Comparison of ENCODE assay signal across 8 cellular contexts in the genomic region with DNA sequence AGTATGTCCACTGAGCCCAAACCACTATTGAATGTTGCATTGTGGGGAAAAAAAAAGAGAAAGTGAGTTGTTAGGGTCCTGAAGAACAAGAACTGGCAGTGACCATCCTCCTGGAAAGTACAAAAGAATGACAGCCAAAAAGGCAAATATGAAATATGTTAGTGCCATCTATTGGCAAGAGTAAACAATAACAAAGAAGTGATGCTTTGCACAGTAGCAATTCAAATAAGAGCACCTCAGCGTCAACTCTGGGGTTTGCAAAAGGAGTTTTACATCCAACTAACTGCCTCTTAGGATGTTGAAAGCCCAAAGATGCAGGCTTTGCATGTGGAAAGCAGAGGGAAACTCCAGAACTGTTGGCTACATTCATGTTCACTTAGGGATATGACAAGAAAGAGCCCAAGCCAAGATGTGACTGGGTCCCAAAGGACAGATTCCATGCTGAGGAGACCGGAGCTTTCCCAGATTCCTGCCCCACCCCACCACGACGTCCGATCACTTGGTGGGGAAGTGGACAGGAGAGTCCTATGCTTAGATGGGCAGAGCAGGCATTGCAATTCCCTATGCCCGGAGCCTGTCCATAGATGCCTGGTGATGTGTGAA. TPM values are rescaled to one million over a fixed set of nuclear protein-coding genes. Genes with fewer than 3 reads are reported as not detected.
DNase-seq lines count a peak whose midpoint lies in the region; ATAC-seq, FAIRE-seq and TF ChIP-seq lines count a peak whose summit lies in the region.

No MANE protein-coding gene starts in this region.

- POLR2A ChIA-PET in HepG2 (lab: Yijun Ruan, JAX), result no interaction called here

- H3K4me1 ChIP-seq in HepG2 (ENCODE audit: insufficient read depth, low read length), result no peaks in the 10 kb centered on the region

- H4K20me1 ChIP-seq in HepG2 (ENCODE audit: insufficient read depth, low read length), result no peaks in the 10 kb centered on the region

- BruUV-seq in HepG2 (replicated peaks; lab: Mats Ljungman, UMichigan), result no TSS peak

- no peaks in the 10 kb centered on the region for H3K36me3 ChIP-seq in HepG2 (replicated peaks in 1 of 2; ENCODE audit: control insufficient read depth in 1 of 2, insufficient read depth in 2 of 2, low read length in 2 of 2)

- peak; percentile 48 for DNase-seq in AG20443 (ENCODE audit: low spot score)
- peak; percentile 51 for DNase-seq in GM10266 (ENCODE audit: extremely low spot score)
- DNase-seq in HepG2 (ENCODE audit: low spot score), result no peak
- DNase-seq in GM19240 (ENCODE audit: insufficient read length, low spot score), result no peak

- FAIRE-seq in HepG2 (lab: Jason Lieb, UNC), result no peak

- no peak for TF ChIP-seq RAD21 in HepG2 (CRISPR knock-in tag; IDR thresholded peaks at IDR 0.05)

- H3K4me2 ChIP-seq in HepG2 (ENCODE audit: low read depth, low read length), result no peak overlapping the region

- WGBS in HepG2 (ENCODE audit: low lambda C conversion rate), result 31% methylated on average over 6 of the region's 6 CpGs

- H3K9me3 ChIP-seq in HepG2 (ENCODE audit: low read length), result no peaks in the 10 kb centered on the region

- H3K9ac ChIP-seq in HepG2 (ENCODE audit: insufficient read depth, low read depth, low read length), result no peak overlapping the region

- CTCF ChIA-PET in HepG2 (lab: Yijun Ruan, JAX; ENCODE audit: low intra/inter-chr PET ratio, low total read pairs), result no interaction called here

- peak overlapping the region; percentile 1 for H3K4me3 Mint-ChIP-seq in T-helper 1 cell treated with Interleukin-12 subunit alpha and Interleukin-12 subunit beta and Interleukin-4 antibody, amounts not matched to agents 30 μg/mL and 1 μg/mL, for 36 hours

- peaks cover 31% of the 10 kb centered on the region for H3K36me3 Mint-ChIP-seq in T-helper 1 cell treated with Interleukin-12 subunit alpha and Interleukin-12 subunit beta and Interleukin-4 antibody, amounts not matched to agents 30 μg/mL and 1 μg/mL, for 36 hours (ENCODE audit: low read depth)

- in situ Hi-C loops in HepG2 (cut with HindIII; ENCODE audit: extremely low pct_ligation_motif_present, low pct_unique_long_range_greater_than_20kb), result no loop called here

- TF ChIP-seq POLR2A in HepG2 (IDR thresholded peaks at IDR 0.05; ENCODE audit: insufficient read depth in 1 of 2, low read depth in 2 of 2, low read length in 2 of 2), result no peak

- H3K27me3 Mint-ChIP-seq in T-helper 1 cell treated with Interleukin-12 subunit alpha and Interleukin-12 subunit beta and Interleukin-4 antibody, amounts not matched to agents 30 μg/mL and 1 μg/mL, for 36 hours (ENCODE audit: low read depth), result no peaks in the 10 kb centered on the region

- H3K4me3 ChIP-seq in HepG2 (replicated peaks in 1 of 3; ENCODE audit: insufficient read depth in 1 of 3, low read depth in 2 of 3, low read length in 3 of 3), result no peak overlapping the region

- H3K79me2 ChIP-seq in HepG2 (ENCODE audit: insufficient read depth, low read length), result no peaks in the 10 kb centered on the region

- TF ChIP-seq EP300 in HepG2 (IDR thresholded peaks at IDR 0.05; ENCODE audit: low read depth in 2 of 2, low read length in 2 of 2), result no peak
- no peak for TF ChIP-seq EP300 in HepG2 (CRISPR knock-in tag; IDR thresholded peaks at IDR 0.05; ENCODE audit: borderline replicate concordance)

- no peaks in the 10 kb centered on the region for H3K9me3 Mint-ChIP-seq in T-helper 1 cell treated with Interleukin-12 subunit alpha and Interleukin-12 subunit beta and Interleukin-4 antibody, amounts not matched to agents 30 μg/mL and 1 μg/mL, for 36 hours

- intact Hi-C loops in HepG2 (cut with micrococcal nuclease; ENCODE audit: unreplicated experiment), result loop anchor here (5.0 kb wide), 1 partner anchor 368 kb away; no protein-coding TSS in a partner anchor

- no peak overlapping the region for H3K27ac ChIP-seq in HepG2 (ENCODE audit: extremely low read length, insufficient read depth, low read length)

- H2AFZ ChIP-seq in HepG2 (ENCODE audit: low read length), result no peak overlapping the region

- peaks cover 0 to 25% of the 10 kb centered on the region in 2 experiments; a peak in 3 of 5 replicates for H3K27me3 ChIP-seq in HepG2 (ENCODE audit: control insufficient read depth in 1 of 2, insufficient read depth in 2 of 2, low read length in 2 of 2)

- no peak overlapping the region for H3K27ac Mint-ChIP-seq in T-helper 1 cell treated with Interleukin-12 subunit alpha and Interleukin-12 subunit beta and Interleukin-4 antibody, amounts not matched to agents 30 μg/mL and 1 μg/mL, for 36 hours

- H3K4me1 Mint-ChIP-seq in T-helper 1 cell treated with Interleukin-12 subunit alpha and Interleukin-12 subunit beta and Interleukin-4 antibody, amounts not matched to agents 30 μg/mL and 1 μg/mL, for 36 hours (ENCODE audit: low read depth), result peaks cover 59% of the 10 kb centered on the region

- ATAC-seq in HG03432 (IDR thresholded peaks at IDR 0.05; ENCODE audit: unreplicated experiment), result peak; percentile 74
- no peak for ATAC-seq in HepG2
- no peak for ATAC-seq in GM19455 (IDR thresholded peaks at IDR 0.05; ENCODE audit: unreplicated experiment)
- ATAC-seq in GM19328 (IDR thresholded peaks at IDR 0.05; ENCODE audit: unreplicated experiment), result no peak

- TF ChIP-seq CTCF in GM10266 (IDR thresholded peaks at IDR 0.05; ENCODE audit: control insufficient read depth, insufficient read depth, low read depth, missing control alignments) (peak; percentile 55), HepG2 (CRISPR knock-in tag; IDR thresholded peaks at IDR 0.05) (peak; percentile 42)

TF ChIP-seq in HepG2, 621 proteins besides CTCF, POLR2A, EP300 and RAD21:
- TF ChIP-seq ZNF329 (CRISPR knock-in tag; IDR thresholded peaks at IDR 0.05; ENCODE audit: low read depth), result no peak
- peak; percentile 39 for TF ChIP-seq STAG1 (CRISPR knock-in tag; IDR thresholded peaks at IDR 0.05)
- 0 out of 2 replicates have a peak, but pooled peaks have one; percentile 5 for TF ChIP-seq GABPA (IDR thresholded peaks at IDR 0.05; ENCODE audit: low read depth, low read length)
- no peak for TF ChIP-seq GABPA (CRISPR knock-in tag; IDR thresholded peaks at IDR 0.05; ENCODE audit: low read depth)

RNA-seq across cellular contexts. Expression of gene TRABD2A, which starts 15.6 kb away (rescaled TPM):
- total RNA-seq in HepG2 (2016; rRNA removed; fragmentation: Illumina TruSeq; extraction: Trizol), result 0.36 TPM in 1 of 2 replicates, not detected in the other
- total RNA-seq in HepG2 (2016; cell fraction: cytosol; rRNA removed; fragmentation: Illumina TruSeq; extraction: Trizol; ENCODE audit: low read depth), result not detected in 2 replicates
- total RNA-seq in HepG2 (2016; cell fraction: insoluble cytoplasmic fraction; rRNA removed; fragmentation: Illumina TruSeq; extraction: Trizol), result 0.09 TPM in 1 of 2 replicates, not detected in the other
- total RNA-seq in HepG2 (2016; cell fraction: membrane; rRNA removed; fragmentation: Illumina TruSeq; extraction: Trizol), result 0.38 TPM in 1 of 2 replicates, not detected in the other
- 0.34 TPM in 1 of 2 replicates, not detected in the other for total RNA-seq in HepG2 (2016; cell fraction: nucleus; rRNA removed; fragmentation: Illumina TruSeq; extraction: Trizol)
- 0.15 and 0.21 TPM in 2 replicates for polyA plus RNA-seq in HepG2 (2011; rRNA removed)
- 0.21 TPM in 1 of 2 replicates, not detected in the other for polyA plus RNA-seq in HepG2 (2011; cell fraction: cytosol; rRNA removed)
- polyA plus RNA-seq in HepG2 (2011; cell fraction: nucleus; rRNA removed), result 0.12 TPM in 1 of 2 replicates, not detected in the other
- polyA plus RNA-seq in HepG2 (2012), result 0.13 and 0.25 TPM in 2 replicates
- polyA plus RNA-seq in HepG2 (2016; cell fraction: cytosol; fragmentation: Illumina TruSeq; extraction: Trizol; ENCODE audit: low read depth), result 0.28 TPM in 1 of 2 replicates, not detected in the other
- polyA plus RNA-seq in HepG2 (2016; cell fraction: insoluble cytoplasmic fraction; fragmentation: Illumina TruSeq; extraction: Trizol; ENCODE audit: low read depth), result not detected in 2 replicates
- 0.06 TPM in 1 of 2 replicates, not detected in the other for polyA plus RNA-seq in HepG2 (2016; cell fraction: membrane; fragmentation: Illumina TruSeq; extraction: Trizol; ENCODE audit: low read depth)
- polyA plus RNA-seq in HepG2 (2016; cell fraction: nucleus; fragmentation: Illumina TruSeq; extraction: Trizol; ENCODE audit: insufficient read depth, low read depth), result not detected in 2 replicates
- polyA minus RNA-seq in HepG2 (2011; rRNA and poly(A)+ RNA removed; ENCODE audit: low replicate concordance), result 0.16 and 246 TPM in 2 replicates
- not detected in 2 replicates for polyA minus RNA-seq in HepG2 (2011; cell fraction: cytosol; rRNA and poly(A)+ RNA removed)
- 0.50 TPM in 1 of 2 replicates, not detected in the other for polyA minus RNA-seq in HepG2 (2011; cell fraction: nucleus; rRNA and poly(A)+ RNA removed)

RNA-seq across cellular contexts. Expression of gene TMSB10, which starts 40.2 kb away (rescaled TPM):
- total RNA-seq in HepG2 (2016; rRNA removed; fragmentation: Illumina TruSeq; extraction: Trizol), result 708 and 754 TPM in 2 replicates
- 577 and 682 TPM in 2 replicates for total RNA-seq in HepG2 (2016; cell fraction: cytosol; rRNA removed; fragmentation: Illumina TruSeq; extraction: Trizol; ENCODE audit: low read depth)
- total RNA-seq in HepG2 (2016; cell fraction: insoluble cytoplasmic fraction; rRNA removed; fragmentation: Illumina TruSeq; extraction: Trizol), result 702 and 711 TPM in 2 replicates
- total RNA-seq in HepG2 (2016; cell fraction: membrane; rRNA removed; fragmentation: Illumina TruSeq; extraction: Trizol), result 753 and 798 TPM in 2 replicates
- 206 and 246 TPM in 2 replicates for total RNA-seq in HepG2 (2016; cell fraction: nucleus; rRNA removed; fragmentation: Illumina TruSeq; extraction: Trizol)
- 528 and 665 TPM in 2 replicates for polyA plus RNA-seq in HepG2 (2011; rRNA removed)
- 1,060 and 1,065 TPM in 2 replicates for polyA plus RNA-seq in HepG2 (2011; cell fraction: cytosol; rRNA removed)
- 311 and 445 TPM in 2 replicates for polyA plus RNA-seq in HepG2 (2011; cell fraction: nucleus; rRNA removed)
- 917 and 1,099 TPM in 2 replicates for polyA plus RNA-seq in HepG2 (2012)
- polyA plus RNA-seq in HepG2 (2016; cell fraction: cytosol; fragmentation: Illumina TruSeq; extraction: Trizol; ENCODE audit: low read depth), result 700 and 865 TPM in 2 replicates
- 669 and 773 TPM in 2 replicates for polyA plus RNA-seq in HepG2 (2016; cell fraction: insoluble cytoplasmic fraction; fragmentation: Illumina TruSeq; extraction: Trizol; ENCODE audit: low read depth)
- polyA plus RNA-seq in HepG2 (2016; cell fraction: membrane; fragmentation: Illumina TruSeq; extraction: Trizol; ENCODE audit: low read depth), result 819 and 872 TPM in 2 replicates
- polyA plus RNA-seq in HepG2 (2016; cell fraction: nucleus; fragmentation: Illumina TruSeq; extraction: Trizol; ENCODE audit: insufficient read depth, low read depth), result 429 and 431 TPM in 2 replicates
- polyA minus RNA-seq in HepG2 (2011; rRNA and poly(A)+ RNA removed; ENCODE audit: low replicate concordance), result 67.4 and 236 TPM in 2 replicates
- 123 and 157 TPM in 2 replicates for polyA minus RNA-seq in HepG2 (2011; cell fraction: cytosol; rRNA and poly(A)+ RNA removed)
- polyA minus RNA-seq in HepG2 (2011; cell fraction: nucleus; rRNA and poly(A)+ RNA removed), result 35.6 and 38.8 TPM in 2 replicates

Comparison
In these comparisons a context has a peak if more than half of its experiments do, and no peak if none do; other contexts are left out.
1. DNase-seq: peak in AG20443 (single experiment) and GM10266 (single experiment); none in HepG2 (single experiment) and GM19240 (single experiment).